ENCODE assay signal across 23 cellular contexts in the genomic region with DNA sequence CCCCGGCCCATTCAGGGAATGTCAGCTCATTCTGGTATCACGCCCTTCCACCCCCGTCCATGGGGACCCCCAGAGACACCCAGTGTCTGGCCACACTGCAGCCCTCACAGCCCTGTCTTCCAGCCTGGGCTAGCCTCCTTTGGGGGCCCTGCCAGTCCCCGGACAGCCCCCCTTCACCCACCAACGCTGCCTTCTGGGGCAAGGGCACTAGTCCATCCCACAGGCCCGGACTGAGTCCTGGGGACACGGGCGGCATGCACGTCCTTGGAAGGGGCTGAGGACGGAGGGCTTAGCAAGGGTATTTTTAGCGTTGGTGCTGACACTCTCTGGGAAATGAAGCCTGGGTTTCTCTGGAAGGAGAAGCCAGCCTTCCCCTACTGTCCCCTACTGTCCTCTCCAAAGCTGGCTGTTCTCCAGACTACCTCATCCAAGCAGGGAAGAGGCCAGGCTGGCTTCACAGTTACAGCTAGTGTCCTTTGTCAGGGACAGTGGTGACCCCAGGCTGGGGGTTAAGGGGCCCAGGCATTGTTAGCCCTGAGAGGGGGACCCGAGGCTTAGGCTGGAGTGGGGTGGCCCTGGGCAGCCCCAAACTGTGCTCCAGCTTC. TPM values are rescaled to one million over a fixed set of nuclear protein-coding genes. Genes with fewer than 3 reads are reported as not detected.
DNase-seq lines count a peak whose midpoint lies in the region; ATAC-seq, FAIRE-seq and TF ChIP-seq lines count a peak whose summit lies in the region.
"Had no signal": no experiment of that assay in that cellular context is flagged by ENCODE, and none has a peak within 500 bp of the region (broad histone marks: within the 10 kb centered on the region; RNA-seq: fewer than 3 reads in every experiment).

No MANE protein-coding gene starts in this region.

- POLR2A ChIA-PET in HepG2 (lab: Yijun Ruan, JAX) = no interaction called here

- ATAC-seq in right lobe of liver (peak; percentile 17 to 44 (median 42)), HepG2 (no peak), left cardiac atrium (peak; percentile 73 to 78), HG02884 (IDR thresholded peaks at IDR 0.05; ENCODE audit: unreplicated experiment) (no peak)
- no peak for ATAC-seq in activated T-helper 17 cell treated with anti-CD3 and anti-CD28 coated beads, Interleukin-2, amount 50 U/mL, for 72 hours (replicated peaks)
- ATAC-seq: activated CD8-positive, alpha-beta T cell treated with anti-CD3 and anti-CD28 coated beads for 36 hours; esophagus mucosa; gastroesophageal sphincter; left lung; Panc1 had no signal

- H3K36me3 ChIP-seq in right lobe of liver (peaks cover 0 to 26% (median 11%) of the 10 kb centered on the region in 4 donors), HepG2 (replicated peaks in 1 of 2; ENCODE audit: control insufficient read depth in 1 of 2, insufficient read depth in 2 of 2, low read length in 2 of 2) (peaks cover 29 to 60% of the 10 kb centered on the region in 2 experiments; a peak in 4 of 5 replicates), neuronal stem cell (replicated peaks in 1 of 2; ENCODE audit: control insufficient read depth in 2 of 2, insufficient read depth in 2 of 2, low read length in 2 of 2) (no peaks in the 10 kb centered on the region)

- TF ChIP-seq CTCF in right lobe of liver (IDR thresholded peaks at IDR 0.05) (no peak), HepG2 (CRISPR knock-in tag; IDR thresholded peaks at IDR 0.05) (no peak), type B pancreatic cell (conservative IDR thresholded peaks at IDR 0.05) (no peak), H9 (conservative IDR thresholded peaks at IDR 0.05) (no peak)

- no peak for TF ChIP-seq POLR2A in right lobe of liver (IDR thresholded peaks at IDR 0.05)
- TF ChIP-seq POLR2A in HepG2 (IDR thresholded peaks at IDR 0.05; ENCODE audit: insufficient read depth in 1 of 2, low read depth in 2 of 2, low read length in 2 of 2) = no peak

- peak overlapping the region in 2 of 3 donors; percentile 44 to 82 for H3K27ac ChIP-seq in right lobe of liver
- H3K27ac ChIP-seq in HepG2 (ENCODE audit: extremely low read length, insufficient read depth, low read length) = no peak overlapping the region
- H3K27ac ChIP-seq in neuronal stem cell (replicated peaks; ENCODE audit: low read length) = no peak overlapping the region
- no peak overlapping the region for H3K27ac ChIP-seq in H9 (ENCODE audit: insufficient read length, low read depth, low read length)
- H3K27ac ChIP-seq: left lung had no signal

- H4K8ac ChIP-seq in neuronal stem cell (ENCODE audit: low read depth, low read length) (peak overlapping the region; percentile 43), H9 (replicated peaks; ENCODE audit: insufficient read length, low read depth, low read length) (no peak overlapping the region)

- DNase-seq in right lobe of liver = peak in 1 of 3 donors; percentile 73
- no peak for DNase-seq in HepG2 (ENCODE audit: low spot score)
- DNase-seq in left cardiac atrium = peak; percentile 55
- DNase-seq in neuronal stem cell (ENCODE audit: low spot score) = no peak
- DNase-seq in type B pancreatic cell (ENCODE audit: extremely low spot score, unreplicated experiment) = peak; percentile 59
- DNase-seq in H9 = no peak
- DNase-seq: ACHN; activated CD8-positive, alpha-beta T cell treated with anti-CD3 and anti-CD28 coated beads for 36 hours; activated T-cell treated with anti-CD3 and anti-CD28 coated beads, Interleukin-2, amount 50 U/mL, for 1 hour; GOT3; left lung; NCI-H146; NCI-H82; occipital lobe; stimulated activated CD4-positive, alpha-beta T cell treated with anti-CD3 and anti-CD28 coated beads, Interleukin-4, amount 100 ng/mL, for 24 hours had no signal

- intact Hi-C loops in right lobe of liver (cut with DNase I) (no loop called here), HepG2 (cut with micrococcal nuclease; ENCODE audit: unreplicated experiment) (no loop called here), left cardiac atrium (cut with DNase I) (loop anchor here in 1 of 2 donors (5.0 kb wide), 1 partner anchor 37 kb away; a partner anchor contains a TSS)

- H3K27me3 Mint-ChIP-seq in type B pancreatic cell (no peaks in the 10 kb centered on the region), H9 (ENCODE audit: low read depth) (no peaks in the 10 kb centered on the region)
- no peaks in the 10 kb centered on the region for H3K27me3 Mint-ChIP-seq in activated T-helper 17 cell treated with anti-CD3 and anti-CD28 coated beads, Interleukin-2, amount 50 U/mL, for 72 hours
- H3K27me3 Mint-ChIP-seq: activated CD8-positive, alpha-beta T cell treated with anti-CD3 and anti-CD28 coated beads for 36 hours had no signal

- CTCF ChIA-PET in HepG2 (lab: Yijun Ruan, JAX; ENCODE audit: low intra/inter-chr PET ratio, low total read pairs) = no interaction called here

- H3T11ph ChIP-seq in H9 (ENCODE audit: low read length) = no peak overlapping the region

- H3K9me3 Mint-ChIP-seq in type B pancreatic cell (no peaks in the 10 kb centered on the region), H9 (no peaks in the 10 kb centered on the region)
- H3K9me3 Mint-ChIP-seq in activated T-helper 17 cell treated with anti-CD3 and anti-CD28 coated beads, Interleukin-2, amount 50 U/mL, for 72 hours = no peaks in the 10 kb centered on the region
- H3K9me3 Mint-ChIP-seq: activated CD8-positive, alpha-beta T cell treated with anti-CD3 and anti-CD28 coated beads for 36 hours; activated naive CD4-positive, alpha-beta T cell treated with anti-CD3 and anti-CD28 coated beads, Interleukin-2, amount 50 U/mL, for 72 hours had no signal

- no peak overlapping the region for H3K4me2 ChIP-seq in HepG2 (ENCODE audit: low read depth, low read length)
- no peak overlapping the region for H3K4me2 ChIP-seq in neuronal stem cell (ENCODE audit: insufficient read depth, low read length, poor library complexity, severe bottlenecking)
- H3K4me2 ChIP-seq in H9 (ENCODE audit: insufficient read depth, insufficient read length, low read length) = no peak overlapping the region

- peaks cover 0 to 48% (median 26%) of the 10 kb centered on the region in 4 donors for H3K4me1 ChIP-seq in right lobe of liver
- H3K4me1 ChIP-seq in HepG2 (ENCODE audit: insufficient read depth, low read length) = peaks cover 12% of the 10 kb centered on the region
- peaks cover 10 to 19% of the 10 kb centered on the region in 2 donors for H3K4me1 ChIP-seq in neuronal stem cell (ENCODE audit: control insufficient read depth in 2 of 2, insufficient read depth in 1 of 2, low read depth in 1 of 2, low read length in 2 of 2)
- no peaks in the 10 kb centered on the region for H3K4me1 ChIP-seq in H9 (ENCODE audit: insufficient read depth, low read length)

- peak overlapping the region; percentile 94 for H3K14ac ChIP-seq in neuronal stem cell (ENCODE audit: low read length)
- no peak overlapping the region for H3K14ac ChIP-seq in H9 (ENCODE audit: insufficient read depth, low read length)

- H2AFZ ChIP-seq in HepG2 (ENCODE audit: low read length) = no peak overlapping the region
- no peak overlapping the region for H2AFZ ChIP-seq in neuronal stem cell (ENCODE audit: low read length)
- H2AFZ ChIP-seq in H9 (ENCODE audit: low read length) = no peak overlapping the region

- no peaks in the 10 kb centered on the region for H3K27me3 ChIP-seq in right lobe of liver
- no peaks in the 10 kb centered on the region for H3K27me3 ChIP-seq in HepG2 (ENCODE audit: control insufficient read depth in 1 of 2, insufficient read depth in 2 of 2, low read length in 2 of 2)
- H3K27me3 ChIP-seq in neuronal stem cell (ENCODE audit: control insufficient read depth in 3 of 3, insufficient read depth in 3 of 3, low read depth in 1 of 3, low read length in 3 of 3) = no peaks in the 10 kb centered on the region
- no peaks in the 10 kb centered on the region for H3K27me3 ChIP-seq in H9 (ENCODE audit: insufficient read depth, low read length)
- H3K27me3 ChIP-seq: gastroesophageal sphincter, left lung had no signal

- no peak overlapping the region for H2BK12ac ChIP-seq in neuronal stem cell (ENCODE audit: low read length)
- H2BK12ac ChIP-seq in H9 (ENCODE audit: insufficient read length, low read depth, low read length) = no peak overlapping the region

- no peak overlapping the region for H4K5ac ChIP-seq in H9 (ENCODE audit: insufficient read length, low read depth, low read length)

- H3K23ac ChIP-seq in neuronal stem cell (ENCODE audit: low read depth, low read length, poor library complexity) (peak overlapping the region; percentile 73), H9 (ENCODE audit: insufficient read length, low read depth, low read length) (no peak overlapping the region)

- H3K79me2 ChIP-seq in HepG2 (ENCODE audit: insufficient read depth, low read length) (peaks cover 6% of the 10 kb centered on the region), H9 (ENCODE audit: insufficient read depth, low read length) (no peaks in the 10 kb centered on the region)

- H4K20me1 ChIP-seq in HepG2 (ENCODE audit: insufficient read depth, low read length) = peaks cover 11% of the 10 kb centered on the region; the same call in 1 of the 2 replicates
- H4K20me1 ChIP-seq in H9 (ENCODE audit: control insufficient read depth, insufficient read depth, insufficient read length) = no peaks in the 10 kb centered on the region

- H4K91ac ChIP-seq in neuronal stem cell (ENCODE audit: low read depth, low read length, poor library complexity) (no peak overlapping the region), H9 (ENCODE audit: insufficient read length, low read depth, low read length) (no peak overlapping the region)

- H3K18ac ChIP-seq in neuronal stem cell (ENCODE audit: low read length) (peak overlapping the region; percentile 76), H9 (ENCODE audit: insufficient read length, low read depth, low read length) (no peak overlapping the region)

- H3K4me1 Mint-ChIP-seq in type B pancreatic cell (ENCODE audit: unreplicated experiment) = peaks cover 6% of the 10 kb centered on the region
- H3K4me1 Mint-ChIP-seq in activated T-helper 17 cell treated with anti-CD3 and anti-CD28 coated beads, Interleukin-2, amount 50 U/mL, for 72 hours = no peaks in the 10 kb centered on the region
- peaks cover 4 to 5% of the 10 kb centered on the region in 2 experiments; a peak in 3 of 4 replicates for H3K4me1 Mint-ChIP-seq in H9

- H2BK120ac ChIP-seq in neuronal stem cell (ENCODE audit: low read depth, low read length) (peak overlapping the region; percentile 87), H9 (ENCODE audit: low read depth, low read length, poor library complexity, severe bottlenecking) (no peak overlapping the region)

- 100% methylated on average over 1 of the region's 12 CpGs for WGBS in right lobe of liver (ENCODE audit: insufficient coverage, low coverage, low lambda C conversion rate, missing lambda C conversion rate)
- no CpG with 5 or more reads among the region's 12 CpGs for WGBS in HepG2 (ENCODE audit: low lambda C conversion rate)
- WGBS in neuronal stem cell (ENCODE audit: extremely low coverage in 2 of 2, insufficient read length in 2 of 2, insufficient replicate concordance in 1 of 2), 2 donors = no CpG with 5 or more reads among the region's 12 CpGs
- whole genome bisulfite sequencing in H9 (ENCODE audit: extremely low coverage, insufficient read length, low lambda C conversion rate) = no CpG with 5 or more reads among the region's 12 CpGs

- H3K9me3 ChIP-seq in right lobe of liver (no peaks in the 10 kb centered on the region), HepG2 (ENCODE audit: low read length) (no peaks in the 10 kb centered on the region), neuronal stem cell (replicated peaks in 1 of 2; ENCODE audit: control insufficient read depth in 2 of 2, insufficient read depth in 1 of 2, low read depth in 1 of 2, low read length in 2 of 2) (peaks cover 0 to 3% of the 10 kb centered on the region in 2 donors), H9 (ENCODE audit: control insufficient read depth, low read depth, low read length) (no peaks in the 10 kb centered on the region)
- H3K9me3 ChIP-seq: gastroesophageal sphincter, left lung had no signal

- H3K56ac ChIP-seq in H9 (ENCODE audit: insufficient read length, low read depth, low read length) = no peak overlapping the region

- H3K4me3 ChIP-seq in right lobe of liver = no peak overlapping the region
- H3K4me3 ChIP-seq in HepG2 (replicated peaks in 1 of 3; ENCODE audit: insufficient read depth in 1 of 3, low read depth in 2 of 3, low read length in 3 of 3) = no peak overlapping the region
- H3K4me3 ChIP-seq in neuronal stem cell (ENCODE audit: low read length in 2 of 2) = no peak overlapping the region
- H3K4me3 ChIP-seq: gastroesophageal sphincter, left lung, skin epidermis had no signal

- no peak for TF ChIP-seq RAD21 in HepG2 (CRISPR knock-in tag; IDR thresholded peaks at IDR 0.05)

- H3K9ac ChIP-seq in HepG2 (ENCODE audit: insufficient read depth, low read depth, low read length) = no peak overlapping the region
- no peak overlapping the region for H3K9ac ChIP-seq in neuronal stem cell (ENCODE audit: low read depth, low read length, poor library complexity)
- H3K9ac ChIP-seq in H9 (ENCODE audit: extremely low read depth, insufficient read length, low read length) = no peak overlapping the region

- H2BK15ac ChIP-seq in neuronal stem cell (ENCODE audit: low read length) = no peak overlapping the region
- no peak overlapping the region for H2BK15ac ChIP-seq in H9 (ENCODE audit: low read depth, low read length)

- FAIRE-seq in HepG2 (lab: Jason Lieb, UNC) = no peak
- FAIRE-seq: G401.6 had no signal

- BruUV-seq in HepG2 (replicated peaks; lab: Mats Ljungman, UMichigan) = no TSS peak

- in situ Hi-C loops in HepG2 (cut with HindIII; ENCODE audit: extremely low pct_ligation_motif_present, low pct_unique_long_range_greater_than_20kb) = no loop called here

- peak overlapping the region; percentile 5 for H2AK5ac ChIP-seq in neuronal stem cell (ENCODE audit: low read depth, low read length)
- no peak overlapping the region for H2AK5ac ChIP-seq in H9 (ENCODE audit: insufficient read length, low read length)

- no peak overlapping the region for H2BK20ac ChIP-seq in H9 (ENCODE audit: low read depth, low read length, poor library complexity, severe bottlenecking)

- H3K4ac ChIP-seq in neuronal stem cell (ENCODE audit: low read length) = no peak overlapping the region
- H3K4ac ChIP-seq in H9 (ENCODE audit: low read depth, low read length) = no peak overlapping the region

- H3K79me1 ChIP-seq in neuronal stem cell (ENCODE audit: low read depth, low read length) (peaks cover 5% of the 10 kb centered on the region), H9 (ENCODE audit: insufficient read depth, low read depth, low read length, poor library complexity, severe bottlenecking) (no peaks in the 10 kb centered on the region)

- H3K4me3 Mint-ChIP-seq in type B pancreatic cell = no peak overlapping the region
- no peak overlapping the region for H3K4me3 Mint-ChIP-seq in activated T-helper 17 cell treated with anti-CD3 and anti-CD28 coated beads, Interleukin-2, amount 50 U/mL, for 72 hours
- H3K4me3 Mint-ChIP-seq in H9 = no peak overlapping the region
- H3K4me3 Mint-ChIP-seq: activated CD8-positive, alpha-beta T cell treated with anti-CD3 and anti-CD28 coated beads for 36 hours had no signal

- H3K23me2 ChIP-seq in H9 (ENCODE audit: insufficient read length, low read depth, low read length, poor library complexity, severe bottlenecking) = no peaks in the 10 kb centered on the region

- H2BK5ac ChIP-seq in neuronal stem cell (ENCODE audit: low read length) (peak overlapping the region; percentile 75), H9 (ENCODE audit: insufficient read length, low read length) (no peak overlapping the region)

- H3K36me3 Mint-ChIP-seq in type B pancreatic cell (no peaks in the 10 kb centered on the region), H9 (ENCODE audit: insufficient read depth in 1 of 3, low read depth in 3 of 3) (peaks cover 2 to 10% (median 3%) of the 10 kb centered on the region in 3 experiments; a peak in 4 of 7 replicates)
- peaks cover 11% of the 10 kb centered on the region for H3K36me3 Mint-ChIP-seq in activated T-helper 17 cell treated with anti-CD3 and anti-CD28 coated beads, Interleukin-2, amount 50 U/mL, for 72 hours (ENCODE audit: low read depth)
- H3K36me3 Mint-ChIP-seq: activated naive CD4-positive, alpha-beta T cell treated with anti-CD3 and anti-CD28 coated beads, Interleukin-2, amount 50 U/mL, for 72 hours had no signal

- TF ChIP-seq EP300 in HepG2 (IDR thresholded peaks at IDR 0.05; ENCODE audit: low read depth in 2 of 2, low read length in 2 of 2) = no peak
- no peak for TF ChIP-seq EP300 in HepG2 (CRISPR knock-in tag; IDR thresholded peaks at IDR 0.05; ENCODE audit: borderline replicate concordance)

- H3K27ac Mint-ChIP-seq in type B pancreatic cell (no peak overlapping the region), H9 (peak overlapping the region in 1 of 3 experiments; percentile 44; a peak in 1 of 7 replicates)
- no peak overlapping the region for H3K27ac Mint-ChIP-seq in activated T-helper 17 cell treated with anti-CD3 and anti-CD28 coated beads, Interleukin-2, amount 50 U/mL, for 72 hours
- H3K27ac Mint-ChIP-seq: activated CD8-positive, alpha-beta T cell treated with anti-CD3 and anti-CD28 coated beads for 36 hours had no signal

RNA-seq across cellular contexts. Expression of a gene that starts 39.5 kb away (rescaled TPM):
- total RNA-seq in right lobe of liver (10 to 100 TPM; 51.6 to 78.1 (median 69.6) TPM), HepG2 (2016; rRNA removed; fragmentation: Illumina TruSeq; extraction: Trizol) (63.3 and 88.7 TPM in 2 replicates), left cardiac atrium (100 to 1,000 TPM; 107 to 179 TPM), type B pancreatic cell (ENCODE audit: low replicate concordance) (21.0 and 29.7 TPM in 2 replicates), H9 (2021) (25.8 and 26.0 TPM in 2 replicates)
- 25.9 and 28.8 TPM in 2 replicates for total RNA-seq in HepG2 (2016; cell fraction: cytosol; rRNA removed; fragmentation: Illumina TruSeq; extraction: Trizol; ENCODE audit: low read depth)
- total RNA-seq in HepG2 (2016; cell fraction: insoluble cytoplasmic fraction; rRNA removed; fragmentation: Illumina TruSeq; extraction: Trizol) = 60.2 and 93.0 TPM in 2 replicates
- total RNA-seq in HepG2 (2016; cell fraction: membrane; rRNA removed; fragmentation: Illumina TruSeq; extraction: Trizol) = 26.6 and 26.8 TPM in 2 replicates
- 66.7 and 69.0 TPM in 2 replicates for total RNA-seq in HepG2 (2016; cell fraction: nucleus; rRNA removed; fragmentation: Illumina TruSeq; extraction: Trizol)
- 60.4 and 72.2 TPM in 2 replicates for polyA plus RNA-seq in HepG2 (2011; rRNA removed)
- 53.6 and 65.9 TPM in 2 replicates for polyA plus RNA-seq in HepG2 (2011; cell fraction: cytosol; rRNA removed)
- polyA plus RNA-seq in HepG2 (2011; cell fraction: nucleus; rRNA removed) = 117 and 151 TPM in 2 replicates
- polyA plus RNA-seq in HepG2 (2012) = 69.4 and 75.0 TPM in 2 replicates
- polyA plus RNA-seq in HepG2 (2016; cell fraction: cytosol; fragmentation: Illumina TruSeq; extraction: Trizol; ENCODE audit: low read depth) = 6.0 and 6.9 TPM in 2 replicates
- 55.2 and 65.3 TPM in 2 replicates for polyA plus RNA-seq in HepG2 (2016; cell fraction: insoluble cytoplasmic fraction; fragmentation: Illumina TruSeq; extraction: Trizol; ENCODE audit: low read depth)
- polyA plus RNA-seq in HepG2 (2016; cell fraction: membrane; fragmentation: Illumina TruSeq; extraction: Trizol; ENCODE audit: low read depth) = 14.1 and 15.8 TPM in 2 replicates
- polyA plus RNA-seq in HepG2 (2016; cell fraction: nucleus; fragmentation: Illumina TruSeq; extraction: Trizol; ENCODE audit: insufficient read depth, low read depth) = 146 and 150 TPM in 2 replicates
- polyA minus RNA-seq in HepG2 (2011; rRNA and poly(A)+ RNA removed; ENCODE audit: low replicate concordance) = 30.4 and 75.1 TPM in 2 replicates
- 31.1 and 31.3 TPM in 2 replicates for polyA minus RNA-seq in HepG2 (2011; cell fraction: cytosol; rRNA and poly(A)+ RNA removed)
- polyA minus RNA-seq in HepG2 (2011; cell fraction: nucleus; rRNA and poly(A)+ RNA removed) = 28.2 and 38.1 TPM in 2 replicates
- 9.2 TPM for polyA plus RNA-seq in neuronal stem cell (2013, experiment 1 of 2)
- polyA plus RNA-seq in neuronal stem cell (2013, experiment 2 of 2) = 8.8 TPM
- total RNA-seq in activated T-helper 17 cell treated with anti-CD3 and anti-CD28 coated beads, Interleukin-2, amount 50 U/mL, for 72 hours = 10 to 100 TPM; 28.8 to 43.1 TPM

Comparison
In these comparisons a context has a peak if more than half of its experiments do, and no peak if none do; other contexts are left out.
1. ATAC-seq: peak in right lobe of liver (4 of 4) and left cardiac atrium (2 of 2); none in HepG2 (single experiment), HG02884 (single experiment) and activated T-helper 17 cell treated with anti-CD3 and anti-CD28 coated beads, Interleukin-2, amount 50 U/mL, for 72 hours (single experiment).
2. H3K27ac ChIP-seq: peak in right lobe of liver (2 of 3); none in HepG2 (single experiment), neuronal stem cell (single experiment) and H9 (single experiment).
3. DNase-seq: peak in left cardiac atrium (single experiment) and type B pancreatic cell (single experiment); none in HepG2 (single experiment), neuronal stem cell (single experiment) and H9 (single experiment).